16 cellular contexts compared by ENCODE assay signal in genomic region chr4:102454278-102454677, GRCh38. TPM values are rescaled to one million over a fixed set of nuclear protein-coding genes. Genes with fewer than 3 reads are reported as not detected.
DNase-seq lines count a peak whose midpoint lies in the region; ATAC-seq and TF ChIP-seq lines count a peak whose summit lies in the region.
"Had no signal": no experiment of that assay in that cellular context is flagged by ENCODE, and none has a peak within 500 bp of the region (broad histone marks: within the 10 kb centered on the region; RNA-seq: fewer than 3 reads in every experiment).

No MANE protein-coding gene starts in this region.

- no peak for TF ChIP-seq POLR2A in NB4 (IDR thresholded peaks at IDR 0.05; ENCODE audit: extremely low read depth, insufficient read length)

- no peaks in the 10 kb centered on the region for H3K36me3 Mint-ChIP-seq in stimulated activated naive B cell treated with anti-CD40 and anti-IgM and Interleukin-4, amounts not matched to agents 10 μg/mL and 1 μg/mL and 100 μg/mL, for 72 hours
- H3K36me3 Mint-ChIP-seq in activated CD8-positive, alpha-beta T cell treated with anti-CD3 and anti-CD28 coated beads for 36 hours (ENCODE audit: low read depth), result no peaks in the 10 kb centered on the region

- POLR2A ChIA-PET in activated CD8-positive, alpha-beta T cell treated with anti-CD3 and anti-CD28 coated beads for 36 hours (lab: Charles Lee), result interaction anchor here (1.3 kb wide), 1 partner anchor 90 kb away, joined by 3 read pairs; no protein-coding TSS in a partner anchor

- peaks cover 0 to 11% of the 10 kb centered on the region in 2 donors for H3K27me3 Mint-ChIP-seq in stimulated activated naive B cell treated with anti-CD40 and anti-IgM and Interleukin-4, amounts not matched to agents 10 μg/mL and 1 μg/mL and 100 μg/mL, for 72 hours
- H3K27me3 Mint-ChIP-seq in activated CD8-positive, alpha-beta T cell treated with anti-CD3 and anti-CD28 coated beads for 36 hours, result no peaks in the 10 kb centered on the region

- intact Hi-C loops in activated CD8-positive, alpha-beta T cell treated with anti-CD3 and anti-CD28 coated beads for 36 hours (cut with micrococcal nuclease), result loop anchor here (5.0 kb wide), 1 partner anchor 48 kb away; the partner anchor contains the start of gene NFKB1

- no peak for TF ChIP-seq CTCF in NB4 (IDR thresholded peaks at IDR 0.05; ENCODE audit: low read depth, low read length)
- TF ChIP-seq CTCF in activated CD8-positive, alpha-beta T cell treated with anti-CD3 and anti-CD28 coated beads for 36 hours (IDR thresholded peaks at IDR 0.05), result no peak

- DNase-seq in GDM1 (lab: John Stamatoyannopoulos, UW) (peak; percentile 31), NB4 (ENCODE audit: low read depth) (peak; percentile 54), SIG-M5 treated with dmso at 0.1 percent for 504 hours (lab: John Stamatoyannopoulos, UW; ENCODE audit: unreplicated experiment) (peak; percentile 25), HK-2 (ENCODE audit: unreplicated experiment) (no peak), T-helper 2 cell (no peak)
- no peak for DNase-seq in stimulated activated naive B cell treated with anti-CD40 and anti-IgM and Interleukin-4, amounts not matched to agents 10 μg/mL and 1 μg/mL and 100 μg/mL, for 72 hours
- no peak for DNase-seq in activated CD8-positive, alpha-beta T cell treated with anti-CD3 and anti-CD28 coated beads for 36 hours
- DNase-seq: DMS79, H9, NCI-H1105 treated with DMSO at 0.1 percent for 48 hours, NCI-H1694, NCI-H2081 treated with DMSO at 0.1 percent for 48 hours, NCI-H748 treated with DMSO at 0.1 percent for 48 hours had no signal

- H3K4me3 Mint-ChIP-seq in stimulated activated naive B cell treated with anti-CD40 and anti-IgM and Interleukin-4, amounts not matched to agents 10 μg/mL and 1 μg/mL and 100 μg/mL, for 72 hours, result no peak overlapping the region
- no peak overlapping the region for H3K4me3 Mint-ChIP-seq in activated CD8-positive, alpha-beta T cell treated with anti-CD3 and anti-CD28 coated beads for 36 hours
- H3K4me3 Mint-ChIP-seq: H9 had no signal

- H3K4me1 Mint-ChIP-seq in stimulated activated naive B cell treated with anti-CD40 and anti-IgM and Interleukin-4, amounts not matched to agents 10 μg/mL and 1 μg/mL and 100 μg/mL, for 72 hours, result peaks cover 30 to 58% of the 10 kb centered on the region in 2 donors
- peaks cover 41% of the 10 kb centered on the region for H3K4me1 Mint-ChIP-seq in activated CD8-positive, alpha-beta T cell treated with anti-CD3 and anti-CD28 coated beads for 36 hours (ENCODE audit: low read depth)

- H3K9me3 Mint-ChIP-seq in stimulated activated naive B cell treated with anti-CD40 and anti-IgM and Interleukin-4, amounts not matched to agents 10 μg/mL and 1 μg/mL and 100 μg/mL, for 72 hours, result peaks cover 0 to 7% of the 10 kb centered on the region in 2 donors
- no peaks in the 10 kb centered on the region for H3K9me3 Mint-ChIP-seq in activated CD8-positive, alpha-beta T cell treated with anti-CD3 and anti-CD28 coated beads for 36 hours
- H3K9me3 Mint-ChIP-seq: H9 had no signal

- CTCF ChIA-PET in activated CD8-positive, alpha-beta T cell treated with anti-CD3 and anti-CD28 coated beads for 36 hours (lab: Charles Lee), result interaction anchor here (0.7 to 1.5 kb wide), 4 partner anchors 10 to 175 kb away, joined by 3 to 4 read pairs (median 3); no protein-coding TSS in a partner anchor

- ATAC-seq in stimulated activated naive B cell treated with anti-CD40 and anti-IgM and Interleukin-4, amounts not matched to agents 10 μg/mL and 1 μg/mL and 100 μg/mL, for 72 hours (replicated peaks), result peak; percentile 58 to 66
- ATAC-seq in activated CD8-positive, alpha-beta T cell treated with anti-CD3 and anti-CD28 coated beads for 36 hours, result no peak
- ATAC-seq: A549, Right ventricle myocardium inferior had no signal

- no peak overlapping the region for H3K27ac Mint-ChIP-seq in stimulated activated naive B cell treated with anti-CD40 and anti-IgM and Interleukin-4, amounts not matched to agents 10 μg/mL and 1 μg/mL and 100 μg/mL, for 72 hours
- H3K27ac Mint-ChIP-seq in activated CD8-positive, alpha-beta T cell treated with anti-CD3 and anti-CD28 coated beads for 36 hours, result no peak overlapping the region

- no peak overlapping the region for H3K4me3 ChIP-seq in NB4 (ENCODE audit: low read depth, low read length)
- H3K4me3 ChIP-seq: A549, SK-N-MC had no signal

RNA-seq across cellular contexts. Expression of gene NFKB1, which starts 46.9 kb away (rescaled TPM):
- total RNA-seq in activated CD8-positive, alpha-beta T cell treated with anti-CD3 and anti-CD28 coated beads for 36 hours, result 100 to 1,000 TPM; 224 to 230 TPM

Comparison
In these comparisons a context has a peak if more than half of its experiments do, and no peak if none do; other contexts are left out.
1. DNase-seq: peak in GDM1 (single experiment), NB4 (single experiment) and SIG-M5 treated with dmso at 0.1 percent for 504 hours (single experiment); none in stimulated activated naive B cell treated with anti-CD40 and anti-IgM and Interleukin-4, amounts not matched to agents 10 μg/mL and 1 μg/mL and 100 μg/mL, for 72 hours (single experiment), HK-2 (single experiment), activated CD8-positive, alpha-beta T cell treated with anti-CD3 and anti-CD28 coated beads for 36 hours (single experiment) and T-helper 2 cell (0 of 5).